In the genomic region with DNA sequence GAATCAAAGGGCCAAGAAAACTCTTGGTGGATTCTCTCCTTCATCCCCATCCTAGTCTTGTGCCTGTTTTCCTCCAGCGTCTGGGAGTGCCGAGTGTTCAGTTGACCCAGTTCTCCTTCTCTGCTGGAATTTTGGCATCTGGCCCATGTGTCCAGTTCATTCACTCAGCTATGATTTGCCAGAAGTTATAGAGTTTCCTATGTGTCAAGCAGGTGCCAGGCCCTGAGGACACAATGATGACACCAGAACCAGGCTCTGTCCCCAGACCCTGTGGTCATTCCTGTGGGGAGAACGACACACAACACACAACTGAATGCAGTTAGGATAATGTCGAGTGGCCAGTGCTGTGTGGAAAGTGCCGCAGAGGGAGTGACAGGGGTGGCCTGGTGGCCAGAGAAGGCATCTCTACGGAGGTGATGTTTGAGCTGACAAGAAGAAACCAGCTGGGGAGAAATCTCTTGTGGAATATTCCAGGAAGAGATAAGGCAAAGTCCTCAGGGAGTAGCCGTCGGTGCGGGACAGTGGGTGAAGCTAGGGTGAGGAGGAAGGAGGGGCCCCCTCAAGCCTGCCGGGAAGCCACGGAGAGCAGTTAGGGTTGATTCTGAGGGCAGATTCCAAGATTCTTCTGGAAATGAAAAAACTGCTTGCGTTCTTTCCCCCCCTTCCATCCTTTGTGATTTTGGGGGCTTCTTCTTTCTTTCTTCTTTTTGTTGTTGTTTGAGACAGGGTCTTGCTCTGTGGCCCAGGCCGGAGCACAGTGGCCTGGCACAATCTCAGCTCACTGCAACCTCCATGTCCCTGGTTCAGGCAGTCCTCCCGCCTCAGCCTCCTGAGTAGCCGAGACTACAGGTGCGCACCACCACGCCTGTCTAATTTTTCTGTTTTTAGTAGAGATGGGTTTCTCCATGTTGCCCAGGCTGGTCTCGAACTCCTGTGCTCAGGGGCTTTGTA, we compare ENCODE assay signal across 1 cellular context.
TF ChIP-seq lines count a peak whose summit lies in the region.

No MANE protein-coding gene starts in this region.

TF ChIP-seq in endothelial cell of umbilical vein, 7 proteins besides CTCF, POLR2A, EP300 and RAD21:
- TF ChIP-seq, protein P1, sequence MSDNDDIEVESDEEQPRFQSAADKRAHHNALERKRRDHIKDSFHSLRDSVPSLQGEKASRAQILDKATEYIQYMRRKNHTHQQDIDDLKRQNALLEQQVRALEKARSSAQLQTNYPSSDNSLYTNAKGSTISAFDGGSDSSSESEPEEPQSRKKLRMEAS (IDR thresholded peaks at IDR 0.05; ENCODE audit: insufficient read depth, insufficient read length) = no peak
- TF ChIP-seq POLR2AphosphoS5 (IDR thresholded peaks at IDR 0.05; ENCODE audit: insufficient read depth, low read depth, low read length) (no peak), MYC (IDR thresholded peaks at IDR 0.05; ENCODE audit: low read depth, low read length) (no peak), FOS (IDR thresholded peaks at IDR 0.05; ENCODE audit: borderline replicate concordance, insufficient read depth, low read length) (no peak), GATA2 (IDR thresholded peaks at IDR 0.05; ENCODE audit: insufficient read depth, insufficient read length, low read depth, low read length) (no peak), EZH2 (IDR thresholded peaks at IDR 0.05; ENCODE audit: borderline replicate concordance, low read depth, low read length, severe bottlenecking) (no peak), JUN (IDR thresholded peaks at IDR 0.05; ENCODE audit: borderline replicate concordance, insufficient read depth, insufficient read length, low read depth) (no peak)
